Comparison of ENCODE assay signal across 9 cellular contexts in the genomic region with DNA sequence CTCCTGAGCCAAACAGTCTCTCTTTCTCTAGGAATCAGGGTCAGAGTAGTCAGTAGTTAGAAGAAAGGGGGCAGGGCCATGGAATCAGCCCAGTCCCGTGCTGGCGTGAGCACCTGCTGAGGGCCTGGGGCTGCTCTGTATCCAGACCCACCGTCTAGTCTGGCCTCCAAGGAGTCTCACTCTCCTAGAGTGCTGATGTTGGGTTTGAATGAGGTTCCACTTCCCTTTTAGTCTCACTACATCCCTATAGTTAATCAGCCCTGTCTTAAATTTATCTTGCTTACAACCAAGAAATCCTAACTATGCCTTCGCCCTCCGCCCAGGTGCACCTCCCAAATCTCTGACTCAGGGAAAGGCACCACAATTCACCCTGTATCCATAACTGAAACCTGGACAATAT. TPM values are rescaled to one million over a fixed set of nuclear protein-coding genes. Genes with fewer than 3 reads are reported as not detected.
"Had no signal": no experiment of that assay in that cellular context is flagged by ENCODE, and none has a peak within 500 bp of the region (broad histone marks: within the 10 kb centered on the region; RNA-seq: fewer than 3 reads in every experiment).

No MANE protein-coding gene starts in this region.

- FAIRE-seq: HTR-8/SVneo, K562 had no signal

- DNase-seq: GM23248, GOT3, H7, HFFc6, IMR-90, KG1 had no signal

- ATAC-seq: HCT116, K562 had no signal

- H3K27ac ChIP-seq: GM23248 had no signal

RNA-seq across cellular contexts. Expression of gene KCTD1, which starts 13.4 kb away (rescaled TPM):
- total RNA-seq: K562 had no signal
- polyA plus RNA-seq: K562 had no signal
